In the genomic region with DNA sequence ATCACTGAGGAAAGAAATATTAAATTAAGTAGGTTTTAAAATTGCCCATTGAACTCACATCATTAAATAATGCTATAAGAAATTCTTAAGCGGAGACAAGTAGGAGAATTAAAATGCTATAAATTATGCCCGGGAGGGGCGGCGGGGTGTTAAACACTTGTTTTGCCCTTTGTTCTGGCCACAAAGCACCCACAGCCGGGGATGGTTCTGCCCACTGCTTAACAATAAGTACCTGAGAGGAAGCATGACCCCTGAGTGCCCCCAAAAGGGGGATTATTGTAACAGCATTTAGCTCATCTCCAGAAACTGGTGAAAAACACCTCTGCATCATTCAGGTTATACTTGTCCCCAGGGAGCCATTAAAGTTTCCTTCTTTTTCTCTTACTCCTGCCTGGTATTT, we compare ENCODE assay signal across 19 cellular contexts.
A peak's percentile ranks its signal among the peaks of the same experiment; 100 is the strongest.
DNase-seq lines count a peak whose midpoint lies in the region; ATAC-seq and TF ChIP-seq lines count a peak whose summit lies in the region.
"Had no signal": no experiment of that assay in that cellular context is flagged by ENCODE, and none has a peak within 500 bp of the region (broad histone marks: within the 10 kb centered on the region; RNA-seq: fewer than 3 reads in every experiment).

No MANE protein-coding gene starts in this region.

- H3K27me3 ChIP-seq in neural cell (ENCODE audit: insufficient read depth, low read depth, low read length): no peaks in the 10 kb centered on the region
- H3K27me3 ChIP-seq: Peyer's patch had no signal

- H3K9me2 ChIP-seq in neural cell (ENCODE audit: insufficient read depth, low read length): no peaks in the 10 kb centered on the region

- H3K4me2 ChIP-seq in neural cell (ENCODE audit: low read length): no peak overlapping the region

- H3F3A ChIP-seq in neural cell (ENCODE audit: insufficient read depth, low read length, poor library complexity, severe bottlenecking): peaks cover 5% of the 10 kb centered on the region

- no peak overlapping the region for H3K27ac Mint-ChIP-seq in WTC11
- H3K27ac Mint-ChIP-seq: activated naive CD8-positive, alpha-beta T cell; CD4-positive, alpha-beta T cell; immature natural killer cell; mesothelial cell of epicardium; stimulated activated naive B cell treated with anti-CD40 and anti-IgM and Interleukin-4, amounts not matched to agents 10 μg/mL and 1 μg/mL and 100 μg/mL, for 72 hours had no signal

- peak; percentile 65 for TF ChIP-seq RAD21 in neural cell (conservative IDR thresholded peaks at IDR 0.05)

- H2AFZ ChIP-seq in neural cell (ENCODE audit: low read depth, low read length): no peak overlapping the region

- POLR2A ChIA-PET in WTC11 (lab: Charles Lee): no interaction called here

- no peaks in the 10 kb centered on the region for H3K9me3 ChIP-seq in neural cell (ENCODE audit: low read length)
- H3K9me3 ChIP-seq: Peyer's patch had no signal

- DNase-seq in NCI-H1105 treated with DMSO at 0.1 percent for 48 hours (lab: John Stamatoyannopoulos, UW): peak; percentile 15
- DNase-seq in NCI-H1105 (lab: John Stamatoyannopoulos, UW): no peak
- peak; percentile 46 for DNase-seq in NCI-H1436 (lab: John Stamatoyannopoulos, UW)
- DNase-seq in WTC11 (ENCODE audit: low spot score): peak; percentile 51
- no peak for DNase-seq in NCI-H82 treated with DMSO at 0.1 percent for 48 hours (lab: John Stamatoyannopoulos, UW; ENCODE audit: unreplicated experiment)
- DNase-seq in NCI-H510A treated with DMSO at 0.1 percent for 48 hours (lab: John Stamatoyannopoulos, UW): no peak
- no peak for DNase-seq in activated naive CD4-positive, alpha-beta T cell treated with anti-CD3 and anti-CD28 coated beads, Interleukin-2, amount 50 U/mL, for 16 hours
- DNase-seq: activated CD4-positive, CD25-positive, alpha-beta regulatory T cell treated with anti-CD3 and anti-CD28 coated beads, Interleukin-2, amount 50 U/mL, for 72 hours; CD4-positive, alpha-beta T cell; foreskin fibroblast; immature natural killer cell; occipital lobe; Peyer's patch; stimulated activated naive B cell treated with anti-CD40 and anti-IgM and Interleukin-4, amounts not matched to agents 10 μg/mL and 1 μg/mL and 100 μg/mL, for 72 hours had no signal

- H4K20me1 ChIP-seq in neural cell (ENCODE audit: insufficient read depth): no peaks in the 10 kb centered on the region

- no peak overlapping the region for H3K4me3 ChIP-seq in neural cell (ENCODE audit: low read length)
- H3K4me3 ChIP-seq: K562, Peyer's patch had no signal

- ATAC-seq in WTC11: peak; percentile 99
- ATAC-seq: HCT116; K562; stimulated activated naive B cell treated with anti-CD40 and anti-IgM and Interleukin-4, amounts not matched to agents 10 μg/mL and 1 μg/mL and 100 μg/mL, for 72 hours had no signal

- TF ChIP-seq EP300 in neural cell (conservative IDR thresholded peaks at IDR 0.05; ENCODE audit: poor library complexity, severe bottlenecking): no peak

- CTCF ChIA-PET in WTC11 (lab: Charles Lee): interaction anchor here (0.6 to 1.2 kb wide), 18 partner anchors 13 to 1359 kb away, joined by 3 to 6 read pairs (median 3); no protein-coding TSS in a partner anchor

- peaks cover 13% of the 10 kb centered on the region for H3K4me1 Mint-ChIP-seq in WTC11
- H3K4me1 Mint-ChIP-seq: immature natural killer cell; mesothelial cell of epicardium; stimulated activated naive B cell treated with anti-CD40 and anti-IgM and Interleukin-4, amounts not matched to agents 10 μg/mL and 1 μg/mL and 100 μg/mL, for 72 hours had no signal

- H3K27me3 Mint-ChIP-seq in WTC11 (ENCODE audit: low read depth): no peaks in the 10 kb centered on the region

- no peak overlapping the region for H3K4me3 Mint-ChIP-seq in WTC11
- H3K4me3 Mint-ChIP-seq: activated naive CD8-positive, alpha-beta T cell; CD4-positive, alpha-beta T cell; immature natural killer cell; mesothelial cell of epicardium; stimulated activated naive B cell treated with anti-CD40 and anti-IgM and Interleukin-4, amounts not matched to agents 10 μg/mL and 1 μg/mL and 100 μg/mL, for 72 hours had no signal

- H3K79me2 ChIP-seq in neural cell (replicated peaks; ENCODE audit: insufficient read depth, low read length): no peaks in the 10 kb centered on the region

- no peaks in the 10 kb centered on the region for H3K36me3 ChIP-seq in neural cell (ENCODE audit: insufficient read depth, low read length)
- H3K36me3 ChIP-seq: Peyer's patch had no signal

- no peaks in the 10 kb centered on the region for H3K36me3 Mint-ChIP-seq in WTC11
- H3K36me3 Mint-ChIP-seq: activated naive CD8-positive, alpha-beta T cell; immature natural killer cell; mesothelial cell of epicardium; stimulated activated naive B cell treated with anti-CD40 and anti-IgM and Interleukin-4, amounts not matched to agents 10 μg/mL and 1 μg/mL and 100 μg/mL, for 72 hours had no signal

- H3K9me3 Mint-ChIP-seq in WTC11: peaks cover 13% of the 10 kb centered on the region
- H3K9me3 Mint-ChIP-seq: CD4-positive, alpha-beta T cell; mesothelial cell of epicardium had no signal

- TF ChIP-seq CTCF in WTC11 (IDR thresholded peaks at IDR 0.05) (no peak), neural cell (IDR thresholded peaks at IDR 0.05; ENCODE audit: poor library complexity, severe bottlenecking) (peak; percentile 56)

- no peak overlapping the region for H3K9ac ChIP-seq in neural cell (ENCODE audit: low read length)

- no peak overlapping the region for H3K27ac ChIP-seq in neural cell (ENCODE audit: low read length)
- H3K27ac ChIP-seq: Peyer's patch had no signal

TF ChIP-seq in WTC11, 78 proteins besides CTCF, POLR2A, EP300 and RAD21:
- TF ChIP-seq TP53 (CRISPR knock-in tag; IDR thresholded peaks at IDR 0.05): no peak
- no peak for TF ChIP-seq PRRX2 (CRISPR knock-in tag; IDR thresholded peaks at IDR 0.05)
- no peak for TF ChIP-seq SOX15 (CRISPR knock-in tag; IDR thresholded peaks at IDR 0.05)
- no peak for TF ChIP-seq GTF2I (CRISPR knock-in tag; conservative IDR thresholded peaks at IDR 0.05)
- no peak for TF ChIP-seq ZNF423 (CRISPR knock-in tag; IDR thresholded peaks at IDR 0.05)
- TF ChIP-seq JUN (CRISPR knock-in tag; IDR thresholded peaks at IDR 0.05): no peak
- TF ChIP-seq MYBL2 (CRISPR knock-in tag; IDR thresholded peaks at IDR 0.05): no peak
- no peak for TF ChIP-seq NR2C2 (CRISPR knock-in tag; IDR thresholded peaks at IDR 0.05)
- TF ChIP-seq, protein P1, sequence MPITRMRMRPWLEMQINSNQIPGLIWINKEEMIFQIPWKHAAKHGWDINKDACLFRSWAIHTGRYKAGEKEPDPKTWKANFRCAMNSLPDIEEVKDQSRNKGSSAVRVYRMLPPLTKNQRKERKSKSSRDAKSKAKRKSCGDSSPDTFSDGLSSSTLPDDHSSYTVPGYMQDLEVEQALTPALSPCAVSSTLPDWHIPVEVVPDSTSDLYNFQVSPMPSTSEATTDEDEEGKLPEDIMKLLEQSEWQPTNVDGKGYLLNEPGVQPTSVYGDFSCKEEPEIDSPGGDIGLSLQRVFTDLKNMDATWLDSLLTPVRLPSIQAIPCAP (CRISPR knock-in tag; IDR thresholded peaks at IDR 0.05): no peak

TF ChIP-seq in neural cell, 6 proteins besides CTCF, POLR2A, EP300 and RAD21:
- no peak for TF ChIP-seq EZH2 (IDR thresholded peaks at IDR 0.05; ENCODE audit: borderline replicate concordance, insufficient read depth, low read length, poor library complexity, severe bottlenecking)
- TF ChIP-seq SMC3 (conservative IDR thresholded peaks at IDR 0.05; ENCODE audit: poor library complexity): peak; percentile 55

Comparison
In these comparisons a context has a peak if more than half of its experiments do, and no peak if none do; other contexts are left out.
1. DNase-seq: peak in NCI-H1105 treated with DMSO at 0.1 percent for 48 hours (single experiment), NCI-H1436 (single experiment) and WTC11 (single experiment); none in NCI-H1105 (single experiment), NCI-H82 treated with DMSO at 0.1 percent for 48 hours (single experiment), NCI-H510A treated with DMSO at 0.1 percent for 48 hours (single experiment) and activated naive CD4-positive, alpha-beta T cell treated with anti-CD3 and anti-CD28 coated beads, Interleukin-2, amount 50 U/mL, for 16 hours (single experiment).